Comparison of ENCODE assay signal across 8 cellular contexts in genomic region chr19:32287811-32288227, GRCh38. TPM values are rescaled to one million over a fixed set of nuclear protein-coding genes. Genes with fewer than 3 reads are reported as not detected.
A peak's percentile ranks its signal among the peaks of the same experiment; 100 is the strongest.
DNase-seq lines count a peak whose midpoint lies in the region; ATAC-seq and TF ChIP-seq lines count a peak whose summit lies in the region.

No MANE protein-coding gene starts in this region.

- TF ChIP-seq CTCF in AG04449 (IDR thresholded peaks at IDR 0.05; ENCODE audit: insufficient read depth, low read length, missing control alignments): peak; percentile 69
- peak; percentile 48 for TF ChIP-seq CTCF in GM10266 (IDR thresholded peaks at IDR 0.05; ENCODE audit: control insufficient read depth, insufficient read depth, low read depth, missing control alignments)
- no peak for TF ChIP-seq CTCF in endothelial cell (IDR thresholded peaks at IDR 0.05; ENCODE audit: unreplicated experiment)

- no peak overlapping the region for H4K8ac ChIP-seq in mesenchymal stem cell (ENCODE audit: low read length)

- ATAC-seq in HG02763 (IDR thresholded peaks at IDR 0.05; ENCODE audit: unreplicated experiment): no peak

- H3K9ac ChIP-seq in mesenchymal stem cell (ENCODE audit: low read length): peak overlapping the region; percentile 79

- H3K4me2 ChIP-seq in mesenchymal stem cell (ENCODE audit: low read length, poor library complexity, severe bottlenecking): no peak overlapping the region

- peaks cover 2% of the 10 kb centered on the region for H3K27me3 Mint-ChIP-seq in endothelial cell (ENCODE audit: unreplicated experiment)

- POLR2A ChIA-PET in AG04449 (lab: Yijun Ruan, JAX): no interaction called here

- CTCF ChIA-PET in AG04449 (lab: Yijun Ruan, JAX): interaction anchor here (1.0 to 4.6 kb wide), 5 partner anchors 31 to 1605 kb away, joined by 3 to 42 read pairs (median 5); no protein-coding TSS in a partner anchor

- H3K4ac ChIP-seq in mesenchymal stem cell (ENCODE audit: low read depth in 1 of 2, low read length in 2 of 2): no peak overlapping the region

- no peak overlapping the region for H3K4me3 ChIP-seq in AG04449 (ENCODE audit: low read depth, low read length)
- H3K4me3 ChIP-seq in mesenchymal stem cell (ENCODE audit: insufficient read depth in 1 of 2, low read depth in 1 of 2, low read length in 2 of 2): peak overlapping the region in 1 of 2 experiments; percentile 70

- H3K4me3 Mint-ChIP-seq in endothelial cell (ENCODE audit: unreplicated experiment): no peak overlapping the region

- H3K79me1 ChIP-seq in mesenchymal stem cell (replicated peaks; ENCODE audit: low read length, poor library complexity, severe bottlenecking): no peaks in the 10 kb centered on the region

- no peak overlapping the region for H2AK5ac ChIP-seq in mesenchymal stem cell (ENCODE audit: low read length, severe bottlenecking)

- 36% methylated on average over 12 of the region's 12 CpGs for WGBS in mesenchymal stem cell

- H3K36me3 Mint-ChIP-seq in endothelial cell (ENCODE audit: low read depth, unreplicated experiment): no peaks in the 10 kb centered on the region

- peaks cover 1% of the 10 kb centered on the region for H3K4me1 ChIP-seq in mesenchymal stem cell (ENCODE audit: control insufficient read depth, insufficient read depth, low read depth, low read length)

- no peaks in the 10 kb centered on the region for H3K9me3 Mint-ChIP-seq in endothelial cell (ENCODE audit: unreplicated experiment)

- no peaks in the 10 kb centered on the region for H3K4me1 Mint-ChIP-seq in endothelial cell (ENCODE audit: unreplicated experiment)

- no peaks in the 10 kb centered on the region for H3K36me3 ChIP-seq in mesenchymal stem cell (ENCODE audit: control insufficient read depth in 1 of 2, insufficient read depth in 2 of 2, low read depth in 1 of 2, low read length in 2 of 2)

- H3K9me3 ChIP-seq in mesenchymal stem cell (ENCODE audit: control insufficient read depth, low read length): no peaks in the 10 kb centered on the region

- no peak overlapping the region for H4K91ac ChIP-seq in mesenchymal stem cell (ENCODE audit: low read length)

- H2BK12ac ChIP-seq in mesenchymal stem cell (ENCODE audit: low read length in 2 of 2): no peak overlapping the region

- no peak overlapping the region for H3K27ac ChIP-seq in mesenchymal stem cell (ENCODE audit: low read length, poor library complexity, severe bottlenecking)

- H2BK120ac ChIP-seq in mesenchymal stem cell (ENCODE audit: low read depth, low read length): no peak overlapping the region

- H2AFZ ChIP-seq in mesenchymal stem cell (ENCODE audit: low read depth, low read length): no peak overlapping the region

- no peak overlapping the region for H3K23ac ChIP-seq in mesenchymal stem cell (ENCODE audit: low read length in 2 of 2)

- peak overlapping the region in 1 of 2 experiments; percentile 53 for H3K14ac ChIP-seq in mesenchymal stem cell (ENCODE audit: low read length in 2 of 2)

- no peak overlapping the region for H2BK5ac ChIP-seq in mesenchymal stem cell (ENCODE audit: low read depth, low read length, poor library complexity, severe bottlenecking)

- H2BK15ac ChIP-seq in mesenchymal stem cell (ENCODE audit: low read depth, poor library complexity, severe bottlenecking): no peak overlapping the region

- H3K18ac ChIP-seq in mesenchymal stem cell (ENCODE audit: low read depth in 1 of 2, low read length in 2 of 2): no peak overlapping the region

- H3K27me3 ChIP-seq in mesenchymal stem cell (ENCODE audit: control insufficient read depth in 1 of 2, insufficient read depth in 1 of 2, low read length in 2 of 2): peaks cover 0 to 30% of the 10 kb centered on the region in 2 experiments

- DNase-seq in AG04449 (ENCODE audit: low read depth, low spot score): no peak
- DNase-seq in GM10266 (ENCODE audit: extremely low spot score): no peak
- peak; percentile 68 for DNase-seq in OCI-M1 (lab: John Stamatoyannopoulos, UW)
- peak; percentile 65 for DNase-seq in endothelial cell (ENCODE audit: low spot score)
- DNase-seq in mesenchymal stem cell: peak; percentile 53
- DNase-seq in GDM1 (lab: John Stamatoyannopoulos, UW): no peak
- no peak for DNase-seq in T-helper 9 cell

- no peak overlapping the region for H3K27ac Mint-ChIP-seq in endothelial cell (ENCODE audit: unreplicated experiment)

RNA-seq across cellular contexts. Expression of gene ZNF507, which starts 57.6 kb away (rescaled TPM):
- 22.2 TPM for total RNA-seq in endothelial cell (ENCODE audit: unreplicated experiment)
- 8.9 TPM for polyA plus RNA-seq in mesenchymal stem cell (2013, experiment 1 of 2)
- polyA plus RNA-seq in mesenchymal stem cell (2013, experiment 2 of 2): 8.9 TPM

Comparison
In these comparisons a context has a peak if more than half of its experiments do, and no peak if none do; other contexts are left out.
1. DNase-seq: peak in OCI-M1 (single experiment), endothelial cell (single experiment) and mesenchymal stem cell (single experiment); none in AG04449 (single experiment), GM10266 (single experiment), GDM1 (single experiment) and T-helper 9 cell (single experiment).